In genomic region chr13:111049791-111050538, GRCh38 we compare ENCODE assay signal across 8 cellular contexts.
DNase-seq lines count a peak whose midpoint lies in the region; ATAC-seq and TF ChIP-seq lines count a peak whose summit lies in the region.

No MANE protein-coding gene starts in this region.

- H3K4me3 Mint-ChIP-seq in glutamatergic neuron (ENCODE audit: unreplicated experiment) = no peak overlapping the region

- H3K36me3 ChIP-seq in upper lobe of left lung = no peaks in the 10 kb centered on the region

- peak in 1 of 2 donors; percentile 45 for ATAC-seq in upper lobe of left lung (ENCODE audit: low FRiP score in 2 of 2)
- ATAC-seq in HG02981 (IDR thresholded peaks at IDR 0.05; ENCODE audit: unreplicated experiment) = no peak

- H3K9me3 Mint-ChIP-seq in glutamatergic neuron (ENCODE audit: unreplicated experiment) = peaks cover 2% of the 10 kb centered on the region

- H3K27me3 ChIP-seq in upper lobe of left lung = no peaks in the 10 kb centered on the region

- H3K9me3 ChIP-seq in upper lobe of left lung = no peaks in the 10 kb centered on the region

- H3K4me1 Mint-ChIP-seq in glutamatergic neuron (ENCODE audit: low read depth, unreplicated experiment) = no peaks in the 10 kb centered on the region

- no peak for TF ChIP-seq POLR2A in upper lobe of left lung (IDR thresholded peaks at IDR 0.05)

- TF ChIP-seq CTCF in WI38 (IDR thresholded peaks at IDR 0.05; ENCODE audit: low read depth, low read length) (peak; percentile 41), upper lobe of left lung (IDR thresholded peaks at IDR 0.05) (peak; percentile 11 to 39 (median 32)), GM20000 (IDR thresholded peaks at IDR 0.05; ENCODE audit: extremely low read depth, missing control alignments) (no peak), glutamatergic neuron (IDR thresholded peaks at IDR 0.05; ENCODE audit: partially characterized antibody, unreplicated experiment) (no peak)

- H3K4me3 ChIP-seq in WI38 (ENCODE audit: low read depth, low read length) = no peak overlapping the region
- no peak overlapping the region for H3K4me3 ChIP-seq in upper lobe of left lung

- H3K27ac ChIP-seq in upper lobe of left lung = no peak overlapping the region

- H3K27ac Mint-ChIP-seq in glutamatergic neuron (ENCODE audit: unreplicated experiment) = no peak overlapping the region

- peak; percentile 6 for DNase-seq in stimulated activated CD4-positive, alpha-beta T cell treated with anti-CD3 and anti-CD28 coated beads, Interleukin-12 subunit alpha, Interleukin-12 subunit beta, amount 100 ng/mL, for 4 hours
- DNase-seq in stimulated activated CD4-positive, alpha-beta T cell treated with anti-CD3 and anti-CD28 coated beads, Interleukin-4, amount 100 ng/mL, for 4 hours = no peak
- DNase-seq in hepatic stellate cell (ENCODE audit: low spot score) = peak; percentile 31
- no peak for DNase-seq in upper lobe of left lung
- no peak for DNase-seq in GM20000 (ENCODE audit: low spot score)
- no peak for DNase-seq in glutamatergic neuron

- H3K27me3 Mint-ChIP-seq in glutamatergic neuron (ENCODE audit: unreplicated experiment) = peaks cover 3% of the 10 kb centered on the region

- TF ChIP-seq EP300 in upper lobe of left lung (IDR thresholded peaks at IDR 0.05) = no peak

- peaks cover 5% of the 10 kb centered on the region for H3K36me3 Mint-ChIP-seq in glutamatergic neuron (ENCODE audit: unreplicated experiment)

- 73 to 74% methylated on average over 19 of the region's 19 CpGs for WGBS in upper lobe of left lung, 2 donors

- peaks cover 0 to 16% (median 6%) of the 10 kb centered on the region in 4 donors for H3K4me1 ChIP-seq in upper lobe of left lung

Comparison
In these comparisons a context has a peak if more than half of its experiments do, and no peak if none do; other contexts are left out.
1. DNase-seq: peak in stimulated activated CD4-positive, alpha-beta T cell treated with anti-CD3 and anti-CD28 coated beads, Interleukin-12 subunit alpha, Interleukin-12 subunit beta, amount 100 ng/mL, for 4 hours (single experiment) and hepatic stellate cell (single experiment); none in stimulated activated CD4-positive, alpha-beta T cell treated with anti-CD3 and anti-CD28 coated beads, Interleukin-4, amount 100 ng/mL, for 4 hours (0 of 2), upper lobe of left lung (0 of 2), GM20000 (single experiment) and glutamatergic neuron (single experiment).
2. CTCF ChIP-seq: peak in WI38 (single experiment) and upper lobe of left lung (6 of 6); none in GM20000 (single experiment) and glutamatergic neuron (single experiment).